Comparison of ENCODE assay signal across 8 cellular contexts in genomic region chr22:37244114-37244921, GRCh38. TPM values are rescaled to one million over a fixed set of nuclear protein-coding genes. Genes with fewer than 3 reads are reported as not detected.
DNase-seq lines count a peak whose midpoint lies in the region; ATAC-seq, FAIRE-seq and TF ChIP-seq lines count a peak whose summit lies in the region.

TSS of gene RAC2 (minus strand) at chr22:37244269. CDS start at chr22:37244148, 121 bp downstream.

- H3K27ac ChIP-seq in OCI-LY1 (ENCODE audit: low read depth, low read length, poor library complexity, severe bottlenecking) (peak within 1 kb of the TSS; percentile 97), esophagus muscularis mucosa (replicated peaks in 1 of 4) (peak within 1 kb of the TSS in 2 of 4 donors; percentile 31 to 50), pancreas (peak within 1 kb of the TSS in 1 of 4 donors; percentile 44), upper lobe of left lung (peak within 1 kb of the TSS; percentile 81 to 91 (median 83))

- 0 out of 2 replicates have a peak within 1 kb of the TSS, but pooled peaks have one; percentile 25 for H3K27ac Mint-ChIP-seq in HFFc6

- no peaks in the 10 kb centered on the region for H3K9me3 Mint-ChIP-seq in HFFc6

- H3K4me3 Mint-ChIP-seq in HFFc6, result peak within 1 kb of the TSS; percentile 84

- no peak for FAIRE-seq in pancreas (lab: Jason Lieb, UNC)

- peaks cover 26% of the 10 kb centered on the region for H3K4me1 Mint-ChIP-seq in HFFc6 (ENCODE audit: low read depth)

- ATAC-seq in pancreas (peak in 3 of 4 donors; percentile 76 to 83 (median 80)), upper lobe of left lung (ENCODE audit: low FRiP score in 2 of 2) (peak; percentile 79 to 84), GM21526 (IDR thresholded peaks at IDR 0.05; ENCODE audit: low FRiP score, unreplicated experiment) (no peak)

- TF ChIP-seq EP300 in esophagus muscularis mucosa (IDR thresholded peaks at IDR 0.05) (no peak), upper lobe of left lung (IDR thresholded peaks at IDR 0.05) (no peak)

- TF ChIP-seq CTCF in GM10266 (IDR thresholded peaks at IDR 0.05; ENCODE audit: control insufficient read depth, insufficient read depth, low read depth, missing control alignments) (no peak), HFFc6 (IDR thresholded peaks at IDR 0.05) (no peak), OCI-LY1 (IDR thresholded peaks at IDR 0.05; ENCODE audit: low read length) (no peak), esophagus muscularis mucosa (IDR thresholded peaks at IDR 0.05) (no peak), pancreas (IDR thresholded peaks at IDR 0.05) (no peak), upper lobe of left lung (IDR thresholded peaks at IDR 0.05) (no peak)

- peaks cover 8% of the 10 kb centered on the region; the same call in 1 of the 2 replicates for H3K79me2 ChIP-seq in OCI-LY1 (ENCODE audit: insufficient read depth, low read length)

- H3F3A ChIP-seq in OCI-LY1 (ENCODE audit: insufficient read depth, low read length), result 0 out of 2 replicates have a peak, but pooled peaks cover 3% of the 10 kb centered on the region

- H3K9me3 ChIP-seq in OCI-LY1 (ENCODE audit: low read length) (no peaks in the 10 kb centered on the region), esophagus muscularis mucosa (no peaks in the 10 kb centered on the region), pancreas (no peaks in the 10 kb centered on the region), upper lobe of left lung (no peaks in the 10 kb centered on the region)

- no peak for TF ChIP-seq POLR2A in esophagus muscularis mucosa (IDR thresholded peaks at IDR 0.05; ENCODE audit: low read depth)
- peak in 2 of 4 donors; percentile 22 to 62 for TF ChIP-seq POLR2A in upper lobe of left lung (IDR thresholded peaks at IDR 0.05)

- no peaks in the 10 kb centered on the region for H3K27me3 ChIP-seq in OCI-LY1 (ENCODE audit: insufficient read depth, low read length)
- peaks cover 0 to 69% (median 8%) of the 10 kb centered on the region in 4 donors for H3K27me3 ChIP-seq in esophagus muscularis mucosa
- H3K27me3 ChIP-seq in pancreas, result no peaks in the 10 kb centered on the region
- no peaks in the 10 kb centered on the region for H3K27me3 ChIP-seq in upper lobe of left lung

- H3K27me3 Mint-ChIP-seq in HFFc6 (ENCODE audit: insufficient read depth), result peaks cover 6% of the 10 kb centered on the region

- H3K36me3 Mint-ChIP-seq in HFFc6 (ENCODE audit: low read depth), result no peaks in the 10 kb centered on the region

- H3K9ac ChIP-seq in OCI-LY1 (ENCODE audit: low read length), result peak within 1 kb of the TSS; percentile 91

- DNase-seq in GM10266 (ENCODE audit: extremely low spot score) (peak; percentile 77), HFFc6 (no peak), esophagus muscularis mucosa (ENCODE audit: extremely low spot score) (no peak), pancreas (peak in 4 of 6 donors; percentile 20 to 70 (median 58)), upper lobe of left lung (peak; percentile 89 to 90)
- peak; percentile 94 for DNase-seq in activated CD8-positive, alpha-beta memory T cell treated with anti-CD3 and anti-CD28 coated beads, Interleukin-2, amount 50 U/mL, for 48 hours

- WGBS in esophagus muscularis mucosa, result 23% methylated on average over 18 of the region's 23 CpGs
- 13 to 14% methylated on average over 23 of the region's 23 CpGs for WGBS in pancreas, 2 donors
- WGBS in upper lobe of left lung, 2 donors, result 15 to 27% methylated on average over 8 to 23 of the region's 23 CpGs

- H3K4me3 ChIP-seq in OCI-LY1 (ENCODE audit: low read depth, low read length, poor library complexity, severe bottlenecking), result peak within 1 kb of the TSS; percentile 91
- H3K4me3 ChIP-seq in esophagus muscularis mucosa, result peak within 1 kb of the TSS; percentile 31 to 52 (median 39)
- H3K4me3 ChIP-seq in pancreas, result peak within 1 kb of the TSS in 1 of 4 donors; percentile 33
- peak within 1 kb of the TSS; percentile 8 to 55 (median 49) for H3K4me3 ChIP-seq in upper lobe of left lung

- H2AFZ ChIP-seq in OCI-LY1 (ENCODE audit: low read length), result no peak within 1 kb of the TSS

- H4K20me1 ChIP-seq in OCI-LY1 (ENCODE audit: insufficient read depth, low read length), result no peaks in the 10 kb centered on the region

- intact Hi-C loops in esophagus muscularis mucosa (cut with DNase I) (no loop called here), pancreas (cut with DNase I) (no loop called here)

- H3K36me3 ChIP-seq in OCI-LY1 (ENCODE audit: insufficient read depth, low read length), result peaks cover 28% of the 10 kb centered on the region
- no peaks in the 10 kb centered on the region for H3K36me3 ChIP-seq in esophagus muscularis mucosa
- no peaks in the 10 kb centered on the region for H3K36me3 ChIP-seq in pancreas
- H3K36me3 ChIP-seq in upper lobe of left lung, result no peaks in the 10 kb centered on the region

- H3K9me2 ChIP-seq in OCI-LY1 (ENCODE audit: low read depth, low read length), result no peaks in the 10 kb centered on the region

- peaks cover 71% of the 10 kb centered on the region for H3K4me1 ChIP-seq in OCI-LY1 (ENCODE audit: insufficient read depth, low read length, severe bottlenecking)
- H3K4me1 ChIP-seq in esophagus muscularis mucosa, result no peaks in the 10 kb centered on the region
- no peaks in the 10 kb centered on the region for H3K4me1 ChIP-seq in pancreas
- peaks cover 9 to 34% (median 20%) of the 10 kb centered on the region in 4 donors for H3K4me1 ChIP-seq in upper lobe of left lung

- peak within 1 kb of the TSS; percentile 80 for H3K4me2 ChIP-seq in OCI-LY1 (ENCODE audit: low read length)

RNA-seq across cellular contexts. Expression of gene RAC2, which starts in this region (rescaled TPM):
- 10 to 100 TPM; 29.9 to 57.2 (median 53.5) TPM for total RNA-seq in HFFc6 (2021; fragmentation: NEBNext Ultra II Directional; extraction: Animal tissue kit (Norgen Biotek cat#: 25700))
- 10 to 100 TPM in 1 of 4 donors, 1 to 10 TPM in 3; 4.1 to 21.9 (median 7.2) TPM for total RNA-seq in esophagus muscularis mucosa
- total RNA-seq in pancreas, result 10 to 100 TPM in 1 of 6 donors, 1 to 10 TPM in 4, under 1 TPM in 1; 0.91 to 12.8 (median 3.2) TPM
- polyA plus RNA-seq in pancreas, result 1 to 10 TPM; 2.2 to 3.7 TPM
- 100 to 1,000 TPM in 1 of 6 donors, 10 to 100 TPM in 5; 22.1 to 126 (median 65.2) TPM for total RNA-seq in upper lobe of left lung

Comparison
In these comparisons a context has a peak if more than half of its experiments do, and no peak if none do; other contexts are left out.
1. DNase-seq: peak in GM10266 (single experiment), activated CD8-positive, alpha-beta memory T cell treated with anti-CD3 and anti-CD28 coated beads, Interleukin-2, amount 50 U/mL, for 48 hours (single experiment), pancreas (4 of 6) and upper lobe of left lung (2 of 2); none in HFFc6 (single experiment) and esophagus muscularis mucosa (single experiment).